8 cellular contexts compared by ENCODE assay signal in genomic region chr16:1363501-1364041, GRCh38. TPM values are rescaled to one million over a fixed set of nuclear protein-coding genes. Genes with fewer than 3 reads are reported as not detected.
DNase-seq lines count a peak whose midpoint lies in the region; ATAC-seq and TF ChIP-seq lines count a peak whose summit lies in the region.

No MANE protein-coding gene starts in this region.

- H3K27ac ChIP-seq in CD4-positive, alpha-beta T cell (ENCODE audit: low read depth, low read length): no peak overlapping the region
- H3K27ac ChIP-seq in left ventricle myocardium inferior (replicated peaks): no peak overlapping the region

- no peaks in the 10 kb centered on the region for H3K27me3 Mint-ChIP-seq in CD4-positive, alpha-beta T cell
- no peaks in the 10 kb centered on the region for H3K27me3 Mint-ChIP-seq in activated naive CD8-positive, alpha-beta T cell

- intact Hi-C loops in CD4-positive, alpha-beta T cell (cut with DNase I, micrococcal nuclease): no loop called here
- intact Hi-C loops in left ventricle myocardium inferior (cut with micrococcal nuclease): no loop called here

- CTCF ChIA-PET in CD4-positive, alpha-beta T cell (lab: Charles Lee): interaction anchor here (0.6 to 2.2 kb wide), 16 partner anchors 9 to 565 kb away, joined by 3 to 15 read pairs (median 4); partner anchors contain the start of gene UQCC4
- CTCF ChIA-PET in HEK293T (lab: Yijun Ruan, JAX): interaction anchor here (0.6 to 1.6 kb wide), 6 partner anchors 16 to 154 kb away, joined by 3 to 5 read pairs (median 3); partner anchors contain the start of gene BAIAP3

- peaks cover 48% of the 10 kb centered on the region for H3K36me3 Mint-ChIP-seq in CD4-positive, alpha-beta T cell (ENCODE audit: low read depth)
- H3K36me3 Mint-ChIP-seq in activated naive CD8-positive, alpha-beta T cell: no peaks in the 10 kb centered on the region

- POLR2A ChIA-PET in CD4-positive, alpha-beta T cell (lab: Charles Lee): interaction anchor here (0.8 to 1.4 kb wide), 3 partner anchors 18 to 175 kb away, joined by 3 to 4 read pairs (median 3); partner anchors contain the start of gene UQCC4
- POLR2A ChIA-PET in HEK293T (lab: Yijun Ruan, JAX): interaction anchor here (0.8 kb wide), 1 partner anchor 16 kb away, joined by 3 read pairs; no protein-coding TSS in a partner anchor

- no peaks in the 10 kb centered on the region for H3K27me3 ChIP-seq in CD4-positive, alpha-beta T cell (ENCODE audit: control insufficient read depth, insufficient read depth, low read length)
- H3K27me3 ChIP-seq in left ventricle myocardium inferior (ENCODE audit: low read depth): no peaks in the 10 kb centered on the region

- H3K4me3 Mint-ChIP-seq in CD4-positive, alpha-beta T cell: no peak overlapping the region
- no peak overlapping the region for H3K4me3 Mint-ChIP-seq in activated naive CD8-positive, alpha-beta T cell

- peaks cover 80% of the 10 kb centered on the region for H3K36me3 ChIP-seq in left ventricle myocardium inferior

- TF ChIP-seq CTCF in CD4-positive, alpha-beta T cell (IDR thresholded peaks at IDR 0.05): peak; percentile 82
- peak; percentile 81 for TF ChIP-seq CTCF in left ventricle myocardium inferior (IDR thresholded peaks at IDR 0.05; ENCODE audit: borderline replicate concordance)

- no peaks in the 10 kb centered on the region for H3K9me3 ChIP-seq in CD4-positive, alpha-beta T cell (ENCODE audit: control insufficient read depth, low read length)
- no peaks in the 10 kb centered on the region for H3K9me3 ChIP-seq in left ventricle myocardium inferior (replicated peaks)

- H3K27ac Mint-ChIP-seq in CD4-positive, alpha-beta T cell: no peak overlapping the region
- H3K27ac Mint-ChIP-seq in activated naive CD8-positive, alpha-beta T cell: peak overlapping the region; percentile 16

- H3K4me3 ChIP-seq in left ventricle myocardium inferior: no peak overlapping the region

- peak; percentile 98 for ATAC-seq in CD4-positive, alpha-beta T cell (ENCODE audit: poor library complexity)
- ATAC-seq in SK-N-SH treated with all-trans-retinoic acid at 6 μM for 48 hours: peak; percentile 86
- ATAC-seq in GM19324 (IDR thresholded peaks at IDR 0.05; ENCODE audit: low FRiP score, unreplicated experiment): no peak

- H3K4me1 ChIP-seq in left ventricle myocardium inferior: no peaks in the 10 kb centered on the region

- H3K4me1 Mint-ChIP-seq in CD4-positive, alpha-beta T cell (ENCODE audit: low read depth): no peaks in the 10 kb centered on the region
- peaks cover 2% of the 10 kb centered on the region for H3K4me1 Mint-ChIP-seq in activated naive CD8-positive, alpha-beta T cell (ENCODE audit: low read depth)

- DNase-seq in CD4-positive, alpha-beta T cell: peak; percentile 48 to 76 (median 62)
- DNase-seq in HEK293T (ENCODE audit: extremely low spot score) (peak; percentile 87), left ventricle myocardium inferior (peak; percentile 52), NCI-H128 (lab: John Stamatoyannopoulos, UW; ENCODE audit: unreplicated experiment) (no peak)
- DNase-seq in stimulated activated CD4-positive, alpha-beta T cell treated with anti-CD3 and anti-CD28 coated beads, Interleukin-15, amount 100 ng/mL, for 1 hour (ENCODE audit: low read depth in 1 of 2, low spot score in 1 of 2): peak; percentile 49 to 64

- H3K9me3 Mint-ChIP-seq in CD4-positive, alpha-beta T cell: no peaks in the 10 kb centered on the region
- H3K9me3 Mint-ChIP-seq in activated naive CD8-positive, alpha-beta T cell (ENCODE audit: low read depth): no peaks in the 10 kb centered on the region

TF ChIP-seq in HEK293T, 16 proteins besides CTCF, POLR2A, EP300 and RAD21:
- TF ChIP-seq FOXA1 (IDR thresholded peaks at IDR 0.05) (no peak), SUZ12 (IDR thresholded peaks at IDR 0.05) (no peak)
TF ChIP-seq in HEK293T: peak in this region for 0.

TF ChIP-seq in SK-N-SH treated with all-trans-retinoic acid at 6 μM for 48 hours, 23 proteins besides CTCF, POLR2A, EP300 and RAD21:
- no peak for TF ChIP-seq RARB (CRISPR knock-in tag; IDR thresholded peaks at IDR 0.05)
- no peak for TF ChIP-seq ZFP30 (CRISPR knock-in tag; IDR thresholded peaks at IDR 0.05)
- TF ChIP-seq ZNF70 (CRISPR knock-in tag; IDR thresholded peaks at IDR 0.05): no peak
- no peak for TF ChIP-seq BACH2 (CRISPR knock-in tag; IDR thresholded peaks at IDR 0.05; ENCODE audit: borderline replicate concordance)

RNA-seq across cellular contexts. Expression of gene GNPTG, which starts 11.8 kb away (rescaled TPM):
- 10 to 100 TPM; 27.6 to 32.0 TPM for total RNA-seq in CD4-positive, alpha-beta T cell
- total RNA-seq in left ventricle myocardium inferior: 31.8 TPM

RNA-seq across cellular contexts. Expression of gene TSR3, which starts 11.9 kb away (rescaled TPM):
- 10 to 100 TPM; 19.9 to 21.4 TPM for total RNA-seq in CD4-positive, alpha-beta T cell
- total RNA-seq in left ventricle myocardium inferior: 54.9 TPM

RNA-seq across cellular contexts. Expression of gene BAIAP3, which starts 30.1 kb away (rescaled TPM):
- total RNA-seq in CD4-positive, alpha-beta T cell: 10 to 100 TPM; 19.6 to 21.5 TPM
- total RNA-seq in left ventricle myocardium inferior: 3.9 TPM

RNA-seq across cellular contexts. Expression of gene UNKL, which starts 50.9 kb away (rescaled TPM):
- total RNA-seq in CD4-positive, alpha-beta T cell: 10 to 100 TPM; 52.6 to 53.2 TPM
- total RNA-seq in left ventricle myocardium inferior: 13.4 TPM

RNA-seq across cellular contexts. Expression of gene UBE2I, which starts 54.1 kb away (rescaled TPM):
- 100 to 1,000 TPM; 247 to 252 TPM for total RNA-seq in CD4-positive, alpha-beta T cell
- 86.2 TPM for total RNA-seq in left ventricle myocardium inferior
